ENCODE assay signal across 1 cellular context in genomic region chr10:95539560-95540284, GRCh38.
TF ChIP-seq lines count a peak whose summit lies in the region.

No MANE protein-coding gene starts in this region.

TF ChIP-seq in HepG2, 621 proteins besides CTCF, POLR2A, EP300 and RAD21 (continued from another document and continues in another):
- TF ChIP-seq ZNF503 (CRISPR knock-in tag; IDR thresholded peaks at IDR 0.05) (peak; percentile 60; the same call in 1 of the 2 replicates), ZNF17 (CRISPR knock-in tag; IDR thresholded peaks at IDR 0.05) (no peak), TMF1 (CRISPR knock-in tag; IDR thresholded peaks at IDR 0.05; ENCODE audit: low read depth) (no peak), IKZF4 (CRISPR knock-in tag; IDR thresholded peaks at IDR 0.05; ENCODE audit: borderline replicate concordance, low read depth, not compliant biosample characterization) (no peak), ZFP37 (CRISPR knock-in tag; IDR thresholded peaks at IDR 0.05; ENCODE audit: borderline replicate concordance) (no peak), ZNF143 (CRISPR knock-in tag; IDR thresholded peaks at IDR 0.05) (no peak), ZNF224 (CRISPR knock-in tag; IDR thresholded peaks at IDR 0.05) (no peak), KDM5B (CRISPR knock-in tag; IDR thresholded peaks at IDR 0.05; ENCODE audit: borderline replicate concordance) (no peak), ZNF800 (CRISPR knock-in tag; IDR thresholded peaks at IDR 0.05) (no peak), ZFYVE20 (CRISPR knock-in tag; IDR thresholded peaks at IDR 0.05; ENCODE audit: borderline replicate concordance, low read depth) (no peak), ZNF556 (CRISPR knock-in tag; IDR thresholded peaks at IDR 0.05; ENCODE audit: borderline replicate concordance) (no peak), ZBTB20 (CRISPR knock-in tag; IDR thresholded peaks at IDR 0.05; ENCODE audit: borderline replicate concordance, low read depth) (no peak), HNF1A (IDR thresholded peaks at IDR 0.05; ENCODE audit: low read depth) (no peak), HNF1A (CRISPR knock-in tag; IDR thresholded peaks at IDR 0.05; ENCODE audit: borderline replicate concordance) (no peak), ETV6 (CRISPR knock-in tag; conservative IDR thresholded peaks at IDR 0.05) (no peak), TOPORS (CRISPR knock-in tag; IDR thresholded peaks at IDR 0.05) (no peak), SMAD1 (CRISPR knock-in tag; IDR thresholded peaks at IDR 0.05; ENCODE audit: borderline replicate concordance, low read depth) (no peak), ZNF574 (CRISPR knock-in tag; IDR thresholded peaks at IDR 0.05) (no peak), ZSCAN9 (CRISPR knock-in tag; IDR thresholded peaks at IDR 0.05; ENCODE audit: borderline replicate concordance) (no peak; the same call in 1 of the 2 replicates), GATAD2A (CRISPR knock-in tag; IDR thresholded peaks at IDR 0.05) (peak; percentile 91), ZBTB21 (CRISPR knock-in tag; IDR thresholded peaks at IDR 0.05) (no peak), ZNF580 (CRISPR knock-in tag; IDR thresholded peaks at IDR 0.05; ENCODE audit: borderline replicate concordance, low read depth) (no peak), ZNF383 (CRISPR knock-in tag; IDR thresholded peaks at IDR 0.05; ENCODE audit: borderline replicate concordance) (no peak), ZNF441 (CRISPR knock-in tag; IDR thresholded peaks at IDR 0.05; ENCODE audit: borderline replicate concordance) (no peak), CHD2 (IDR thresholded peaks at IDR 0.05; ENCODE audit: low read depth, low read length) (no peak), ZNF644 (CRISPR knock-in tag; IDR thresholded peaks at IDR 0.05; ENCODE audit: low read depth) (no peak), ZBTB7A (CRISPR knock-in tag; IDR thresholded peaks at IDR 0.05) (no peak), MZF1 (CRISPR knock-in tag; IDR thresholded peaks at IDR 0.05; ENCODE audit: borderline replicate concordance) (no peak), UBTF (CRISPR knock-in tag; IDR thresholded peaks at IDR 0.05) (no peak), TEF (CRISPR knock-in tag; IDR thresholded peaks at IDR 0.05) (no peak), SMARCE1 (IDR thresholded peaks at IDR 0.05; ENCODE audit: borderline replicate concordance) (no peak), FOXP4 (CRISPR knock-in tag; IDR thresholded peaks at IDR 0.05) (no peak; the same call in 1 of the 2 replicates), ZNF646 (CRISPR knock-in tag; IDR thresholded peaks at IDR 0.05) (no peak), ZNF720 (CRISPR knock-in tag; IDR thresholded peaks at IDR 0.05) (no peak)
